In genomic region chr10:46228076-46229071, GRCh38 we compare ENCODE assay signal across 1 cellular context.
A peak's percentile ranks its signal among the peaks of the same experiment; 100 is the strongest.
TF ChIP-seq lines count a peak whose summit lies in the region.

No MANE protein-coding gene starts in this region.

TF ChIP-seq in K562, 482 proteins besides CTCF, POLR2A, EP300 and RAD21 (continued from another document):
- TF ChIP-seq ZBTB26 (CRISPR knock-in tag; IDR thresholded peaks at IDR 0.05) (no peak), BRCA1 (IDR thresholded peaks at IDR 0.05) (no peak), BRCA1 (CRISPR knock-in tag; IDR thresholded peaks at IDR 0.05) (0 out of 2 replicates have a peak, but pooled peaks have one; percentile 21), TFAP4 (CRISPR knock-in tag; IDR thresholded peaks at IDR 0.05; ENCODE audit: borderline replicate concordance) (0 out of 2 replicates have a peak, but pooled peaks have one; percentile 4), SP1 (CRISPR knock-in tag; IDR thresholded peaks at IDR 0.05) (peak; percentile 45; the same call in 1 of the 2 replicates), MAZ (CRISPR knock-in tag; conservative IDR thresholded peaks at IDR 0.05 in 1 of 2, IDR thresholded peaks at IDR 0.05 in 1 of 2) (peak in 1 of 2 experiments; percentile 40; a peak in 1 of 4 replicates), XRCC5 (IDR thresholded peaks at IDR 0.05; ENCODE audit: low read depth, low read length) (peak; percentile 49; the same call in 1 of the 2 replicates), JUND (IDR thresholded peaks at IDR 0.05; ENCODE audit: borderline replicate concordance, low read depth, low read length) (0 out of 2 replicates have a peak, but pooled peaks have one; percentile 14), JUND (tag; IDR thresholded peaks at IDR 0.05; ENCODE audit: borderline replicate concordance, low read depth, low read length) (no peak), UBTF (IDR thresholded peaks at IDR 0.05; ENCODE audit: borderline replicate concordance in 1 of 2, low read depth in 2 of 2, low read length in 2 of 2) (0 out of 4 replicates have a peak, but pooled peaks of 1 of the 2 experiments have one; percentile 31), EGR1 (conservative IDR thresholded peaks at IDR 0.05) (peak; percentile 51), RB1 (IDR thresholded peaks at IDR 0.05; ENCODE audit: low read depth) (peak; percentile 27; the same call in 1 of the 2 replicates), ATF7 (IDR thresholded peaks at IDR 0.05) (0 out of 2 replicates have a peak, but pooled peaks have one; percentile 26), ID3 (CRISPR knock-in tag; IDR thresholded peaks at IDR 0.05) (no peak), ID3 (tag; IDR thresholded peaks at IDR 0.05) (0 out of 2 replicates have a peak, but pooled peaks have one; percentile 23), ZNF511 (CRISPR knock-in tag; IDR thresholded peaks at IDR 0.05) (peak; percentile 36; the same call in 1 of the 2 replicates), DEAF1 (CRISPR knock-in tag; IDR thresholded peaks at IDR 0.05) (peak; percentile 74), KLF16 (IDR thresholded peaks at IDR 0.05) (0 out of 2 replicates have a peak, but pooled peaks have one; percentile 5), JUN (IDR thresholded peaks at IDR 0.05; ENCODE audit: borderline replicate concordance, low read depth, low read length) (no peak), JUN (CRISPR knock-in tag; IDR thresholded peaks at IDR 0.05; ENCODE audit: borderline replicate concordance) (no peak), FOXP1 (CRISPR knock-in tag; IDR thresholded peaks at IDR 0.05) (peak; percentile 56; the same call in 1 of the 2 replicates), FUS (optimal IDR thresholded peaks at IDR 0.05; ENCODE audit: low read depth, low read length) (no peak), MAX (CRISPR knock-in tag; IDR thresholded peaks at IDR 0.05) (peak; percentile 49; the same call in 1 of the 2 replicates), CEBPG (CRISPR knock-in tag; IDR thresholded peaks at IDR 0.05) (peak; percentile 22; the same call in 1 of the 2 replicates), CEBPG (tag; conservative IDR thresholded peaks at IDR 0.05 in 1 of 2, IDR thresholded peaks at IDR 0.05 in 1 of 2) (no peak), ARID1B (IDR thresholded peaks at IDR 0.05) (0 out of 2 replicates have a peak, but pooled peaks have one; percentile 13), HEY1 (CRISPR knock-in tag; IDR thresholded peaks at IDR 0.05; ENCODE audit: borderline replicate concordance) (no peak), ZNF197 (CRISPR knock-in tag; IDR thresholded peaks at IDR 0.05; ENCODE audit: low read depth) (no peak), STAG1 (CRISPR knock-in tag; IDR thresholded peaks at IDR 0.05; ENCODE audit: borderline replicate concordance) (peak; percentile 92), MYC (IDR thresholded peaks at IDR 0.05; ENCODE audit: low read depth, low read length) (peak; percentile 74; the same call in 1 of the 2 replicates), MYC (CRISPR knock-in tag; IDR thresholded peaks at IDR 0.05; ENCODE audit: borderline replicate concordance, low read depth) (no peak), E2F5 (CRISPR knock-in tag; IDR thresholded peaks at IDR 0.05) (no peak), GATAD2A (IDR thresholded peaks at IDR 0.05) (0 out of 2 replicates have a peak, but pooled peaks have one; percentile 24), NR2C2 (CRISPR knock-in tag; IDR thresholded peaks at IDR 0.05) (0 out of 2 replicates have a peak, but pooled peaks have one; percentile 56), NR2C2 (tag; IDR thresholded peaks at IDR 0.05) (no peak), CC2D1A (IDR thresholded peaks at IDR 0.05) (peak; percentile 69; the same call in 1 of the 2 replicates), CHD2 (IDR thresholded peaks at IDR 0.05; ENCODE audit: low read depth, low read length) (no peak), RUNX1 (IDR thresholded peaks at IDR 0.05; ENCODE audit: low read depth) (0 out of 2 replicates have a peak, but pooled peaks have one; percentile 12)
